In genomic region chr4:71229477-71230257, GRCh38 we compare ENCODE assay signal across 8 cellular contexts.
DNase-seq lines count a peak whose midpoint lies in the region; ATAC-seq and TF ChIP-seq lines count a peak whose summit lies in the region.

No MANE protein-coding gene starts in this region.

- no peaks in the 10 kb centered on the region for H3K36me3 Mint-ChIP-seq in activated CD4-positive, alpha-beta memory T cell treated with anti-CD3 and anti-CD28 coated beads, Interleukin-2, amount 10 ng/mL, durations not matched to agents 7 days and 5 days (ENCODE audit: low read depth)

- 8 to 14% (median 12%) methylated on average over 9 of the region's 9 CpGs for WGBS in adrenal gland, 4 donors
- 7 to 25% methylated on average over 9 of the region's 9 CpGs for WGBS in sigmoid colon, 2 donors

- H3K4me3 Mint-ChIP-seq in activated CD4-positive, alpha-beta memory T cell treated with anti-CD3 and anti-CD28 coated beads, Interleukin-2, amount 10 ng/mL, durations not matched to agents 7 days and 5 days, result no peak overlapping the region

- H3K36me3 ChIP-seq in adrenal gland (replicated peaks in 1 of 2) (no peaks in the 10 kb centered on the region), sigmoid colon (no peaks in the 10 kb centered on the region)

- H3K9me3 ChIP-seq in adrenal gland (replicated peaks in 1 of 3), result no peaks in the 10 kb centered on the region
- H3K9me3 ChIP-seq in sigmoid colon, result no peaks in the 10 kb centered on the region

- intact Hi-C loops in adrenal gland (cut with DNase I) (loop anchor here in 1 of 2 donors (10.0 kb wide), 1 partner anchor 485 kb away; no protein-coding TSS in a partner anchor), left cardiac atrium (cut with DNase I) (loop anchor here in 1 of 2 donors (2.0 to 5.0 kb wide), 3 partner anchors 43 to 488 kb away; no protein-coding TSS in a partner anchor), sigmoid colon (cut with DNase I) (loop anchor here (2.0 kb wide), 1 partner anchor 483 kb away; no protein-coding TSS in a partner anchor)

- no peak for TF ChIP-seq POLR2A in adrenal gland (IDR thresholded peaks at IDR 0.05)
- TF ChIP-seq POLR2A in sigmoid colon (IDR thresholded peaks at IDR 0.05), result no peak

- no peaks in the 10 kb centered on the region for H3K4me1 Mint-ChIP-seq in activated CD4-positive, alpha-beta memory T cell treated with anti-CD3 and anti-CD28 coated beads, Interleukin-2, amount 10 ng/mL, durations not matched to agents 7 days and 5 days

- no peaks in the 10 kb centered on the region for H3K27me3 Mint-ChIP-seq in activated CD4-positive, alpha-beta memory T cell treated with anti-CD3 and anti-CD28 coated beads, Interleukin-2, amount 10 ng/mL, durations not matched to agents 7 days and 5 days

- no peaks in the 10 kb centered on the region for H3K27me3 ChIP-seq in adrenal gland
- H3K27me3 ChIP-seq in sigmoid colon, result no peaks in the 10 kb centered on the region

- peak; percentile 35 to 45 for ATAC-seq in left cardiac atrium

- DNase-seq in SKM-1 treated with dmso at 0.1 percent for 144 hours (lab: John Stamatoyannopoulos, UW; ENCODE audit: unreplicated experiment), result peak; percentile 21
- no peak for DNase-seq in SKM-1 (lab: John Stamatoyannopoulos, UW; ENCODE audit: unreplicated experiment)
- peak; percentile 29 for DNase-seq in HuH-7.5 (ENCODE audit: low spot score)
- peak in 5 of 7 donors; percentile 23 to 37 (median 34) for DNase-seq in adrenal gland
- DNase-seq in left cardiac atrium, result no peak
- no peak for DNase-seq in sigmoid colon
- DNase-seq in activated CD4-positive, alpha-beta memory T cell treated with anti-CD3 and anti-CD28 coated beads, Interleukin-2, amount 10 ng/mL, durations not matched to agents 7 days and 5 days, result no peak
- DNase-seq in mesenteric fat pad (ENCODE audit: low spot score), result no peak

- H3K27ac ChIP-seq in adrenal gland (no peak overlapping the region), sigmoid colon (peak overlapping the region in 1 of 4 donors; percentile 43)

- no peak for TF ChIP-seq EP300 in sigmoid colon (IDR thresholded peaks at IDR 0.05)

- peaks cover 0 to 4% of the 10 kb centered on the region in 2 donors for H3K4me1 ChIP-seq in adrenal gland (replicated peaks in 1 of 2)
- H3K4me1 ChIP-seq in sigmoid colon, result peaks cover 0 to 31% (median 20%) of the 10 kb centered on the region in 4 donors

- TF ChIP-seq CTCF in adrenal gland (IDR thresholded peaks at IDR 0.05), result peak; percentile 41 to 69 (median 58)
- TF ChIP-seq CTCF in sigmoid colon (IDR thresholded peaks at IDR 0.05), result peak; percentile 7 to 58 (median 32)

- H3K4me3 ChIP-seq in adrenal gland (no peak overlapping the region), sigmoid colon (no peak overlapping the region)

- no peak overlapping the region for H3K27ac Mint-ChIP-seq in activated CD4-positive, alpha-beta memory T cell treated with anti-CD3 and anti-CD28 coated beads, Interleukin-2, amount 10 ng/mL, durations not matched to agents 7 days and 5 days

- CTCF ChIA-PET in activated CD4-positive, alpha-beta memory T cell treated with anti-CD3 and anti-CD28 coated beads, Interleukin-2, amount 10 ng/mL, durations not matched to agents 7 days and 5 days (lab: Charles Lee), result interaction anchor here (0.6 to 0.7 kb wide), 2 partner anchors 34 to 477 kb away, joined by 4 to 5 read pairs; no protein-coding TSS in a partner anchor

- POLR2A ChIA-PET in activated CD4-positive, alpha-beta memory T cell treated with anti-CD3 and anti-CD28 coated beads, Interleukin-2, amount 10 ng/mL, durations not matched to agents 7 days and 5 days (lab: Charles Lee), result no interaction called here

- H3K9me3 Mint-ChIP-seq in activated CD4-positive, alpha-beta memory T cell treated with anti-CD3 and anti-CD28 coated beads, Interleukin-2, amount 10 ng/mL, durations not matched to agents 7 days and 5 days, result no peaks in the 10 kb centered on the region

Comparison
In these comparisons a context has a peak if more than half of its experiments do, and no peak if none do; other contexts are left out.
1. DNase-seq: peak in SKM-1 treated with dmso at 0.1 percent for 144 hours (single experiment), HuH-7.5 (single experiment) and adrenal gland (5 of 7); none in SKM-1 (single experiment), left cardiac atrium (single experiment), sigmoid colon (single experiment), activated CD4-positive, alpha-beta memory T cell treated with anti-CD3 and anti-CD28 coated beads, Interleukin-2, amount 10 ng/mL, durations not matched to agents 7 days and 5 days (single experiment) and mesenteric fat pad (single experiment).